1 cellular context compared by ENCODE assay signal in genomic region chr6:29976253-29976587, GRCh38.
A peak's percentile ranks its signal among the peaks of the same experiment; 100 is the strongest.
TF ChIP-seq lines count a peak whose summit lies in the region.

No MANE protein-coding gene starts in this region.

TF ChIP-seq in HepG2, 621 proteins besides CTCF, POLR2A, EP300 and RAD21 (continued from another document):
- no peak for TF ChIP-seq MLXIP (CRISPR knock-in tag; IDR thresholded peaks at IDR 0.05; ENCODE audit: borderline replicate concordance)
- TF ChIP-seq ARID3A (IDR thresholded peaks at IDR 0.05; ENCODE audit: low read depth, low read length), result no peak
- TF ChIP-seq MYNN (CRISPR knock-in tag; IDR thresholded peaks at IDR 0.05; ENCODE audit: low read depth), result 0 out of 2 replicates have a peak, but pooled peaks have one; percentile 25
- 0 out of 2 replicates have a peak, but pooled peaks have one; percentile 32 for TF ChIP-seq CREBL2 (CRISPR knock-in tag; IDR thresholded peaks at IDR 0.05; ENCODE audit: borderline replicate concordance)
- TF ChIP-seq FUBP1 (CRISPR knock-in tag; IDR thresholded peaks at IDR 0.05; ENCODE audit: borderline replicate concordance), result 0 out of 2 replicates have a peak, but pooled peaks have one; percentile 58
- TF ChIP-seq ZNF136 (CRISPR knock-in tag; IDR thresholded peaks at IDR 0.05; ENCODE audit: low read depth), result 0 out of 2 replicates have a peak, but pooled peaks have one; percentile 14
- 0 out of 2 replicates have a peak, but pooled peaks have one; percentile 2 for TF ChIP-seq ZNF891 (CRISPR knock-in tag; IDR thresholded peaks at IDR 0.05)
- 0 out of 2 replicates have a peak, but pooled peaks have one; percentile 6 for TF ChIP-seq ETS1 (CRISPR knock-in tag; IDR thresholded peaks at IDR 0.05)
TF ChIP-seq in HepG2: peak in this region for 8.
